27 cellular contexts compared by ENCODE assay signal in the genomic region with DNA sequence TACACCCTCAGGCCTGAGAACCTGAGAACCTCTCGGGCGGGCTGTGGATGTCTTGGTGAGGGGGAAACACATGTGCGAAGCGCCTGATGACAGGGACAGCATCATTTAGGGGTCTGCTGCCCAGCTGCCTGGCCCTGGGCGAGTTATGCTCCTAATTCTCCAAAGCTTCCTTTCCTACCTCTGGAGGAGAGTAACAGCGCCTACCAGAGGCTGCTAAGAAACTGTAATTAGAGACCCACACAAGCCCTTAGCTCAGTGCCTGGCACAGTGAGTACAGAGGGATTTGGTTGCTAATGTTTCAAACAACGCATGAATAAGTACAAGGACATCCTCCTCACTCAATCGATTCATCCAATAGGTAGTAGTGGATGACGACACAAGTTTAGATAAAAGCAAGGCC. TPM values are rescaled to one million over a fixed set of nuclear protein-coding genes. Genes with fewer than 3 reads are reported as not detected.
DNase-seq lines count a peak whose midpoint lies in the region; ATAC-seq and TF ChIP-seq lines count a peak whose summit lies in the region.
"Had no signal": no experiment of that assay in that cellular context is flagged by ENCODE, and none has a peak within 500 bp of the region (broad histone marks: within the 10 kb centered on the region; RNA-seq: fewer than 3 reads in every experiment).

No MANE protein-coding gene starts in this region.

- DNase-seq in IMR-90, result no peak
- no peak for DNase-seq in brain microvascular endothelial cell
- no peak for DNase-seq in retinal pigment epithelial cell (ENCODE audit: low read depth)
- no peak for DNase-seq in activated CD8-positive, alpha-beta memory T cell treated with anti-CD3 and anti-CD28 coated beads, Interleukin-2, amount 50 U/mL, for 4 hours
- DNase-seq in Right ventricle myocardium inferior (ENCODE audit: missing footprints), result no peak
- no peak for DNase-seq in NCI-H1092 treated with DMSO at 0.1 percent for 48 hours (lab: John Stamatoyannopoulos, UW)
- DNase-seq: activated CD4-positive, alpha-beta T cell treated with anti-CD3 and anti-CD28 coated beads for 1 hour; activated T-cell treated with anti-CD3 and anti-CD28 coated beads, Interleukin-2, amount 50 U/mL, for 48 hours; CD8-positive, alpha-beta memory T cell; dorsolateral prefrontal cortex; foreskin melanocyte; HCEC 1CT; hippocampal formation; immature natural killer cell; mesenchymal stem cell; NCI-H1105 treated with DMSO at 0.1 percent for 48 hours; NCI-H2029 treated with DMSO at 0.1 percent for 48 hours; NCI-H345; PC-9; SHP77 treated with DMSO at 0.1 percent for 48 hours; stimulated activated naive CD8-positive, alpha-beta T cell treated with anti-CD3 and anti-CD28 coated beads, Interleukin-15, amount 100 ng/mL, for 72 hours; thyroid gland had no signal

- no TSS peak for BruUV-seq in IMR-90 (replicated peaks; lab: Mats Ljungman, UMichigan)

- H3K9me1 ChIP-seq in IMR-90 (ENCODE audit: insufficient read depth, low read length), result 0 out of 2 replicates have a peak, but pooled peaks cover 4% of the 10 kb centered on the region

- no peak overlapping the region for H2BK120ac ChIP-seq in IMR-90 (ENCODE audit: low read depth, low read length)

- H3K9me3 ChIP-seq in IMR-90 (ENCODE audit: control insufficient read depth, insufficient read depth, low read length), result peaks cover 7% of the 10 kb centered on the region
- H3K9me3 ChIP-seq: neutrophil, prostate gland, thyroid gland had no signal

- H3K27ac ChIP-seq in IMR-90 (ENCODE audit: insufficient read depth, low read length) (no peak overlapping the region), brain microvascular endothelial cell (no peak overlapping the region)
- H3K27ac ChIP-seq: dorsolateral prefrontal cortex, HL-60, neutrophil, PC-9, prostate gland, thyroid gland had no signal

- no peak overlapping the region for H2BK5ac ChIP-seq in IMR-90 (ENCODE audit: low read depth, low read length, poor library complexity, severe bottlenecking)

- H2AFZ ChIP-seq in IMR-90 (replicated peaks; ENCODE audit: low read length, poor library complexity), result no peak overlapping the region
- H2AFZ ChIP-seq: PC-9 had no signal

- no peak for TF ChIP-seq POLR2A in IMR-90 (IDR thresholded peaks at IDR 0.05; ENCODE audit: low read depth, low read length)

- CTCF ChIA-PET in IMR-90 (lab: Yijun Ruan, JAX), result no interaction called here

- TF ChIP-seq CTCF in GM12875 (IDR thresholded peaks at IDR 0.05; ENCODE audit: borderline replicate concordance, insufficient read depth, low read depth, low read length) (0 out of 2 replicates have a peak, but pooled peaks have one; percentile 9), IMR-90 (conservative IDR thresholded peaks at IDR 0.05; ENCODE audit: low read depth, low read length) (0 out of 2 replicates have a peak, but pooled peaks have one; percentile 7), brain microvascular endothelial cell (IDR thresholded peaks at IDR 0.05; ENCODE audit: low read depth, low read length, missing control alignments) (peak; percentile 13), retinal pigment epithelial cell (conservative IDR thresholded peaks at IDR 0.05; ENCODE audit: low read depth, low read length) (peak; percentile 30)

- H3K27me3 ChIP-seq in IMR-90 (ENCODE audit: control insufficient read depth, insufficient read depth, low read length) (no peaks in the 10 kb centered on the region; the same call in 1 of the 2 replicates), brain microvascular endothelial cell (replicated peaks) (no peaks in the 10 kb centered on the region)
- H3K27me3 ChIP-seq: neutrophil, thyroid gland had no signal

- H3K23ac ChIP-seq in IMR-90 (ENCODE audit: low read depth, low read length), result no peak overlapping the region

- H3K4me2 ChIP-seq in IMR-90 (ENCODE audit: low read depth, low read length), result no peak overlapping the region
- H3K4me2 ChIP-seq: PC-9 had no signal

- peak; percentile 19; the same call in 1 of the 2 replicates for TF ChIP-seq RAD21 in IMR-90 (IDR thresholded peaks at IDR 0.05; ENCODE audit: low read length)

- no peak overlapping the region for H3K56ac ChIP-seq in IMR-90 (ENCODE audit: extremely low read depth, insufficient read depth, low read length)

- no peak overlapping the region for H4K91ac ChIP-seq in IMR-90 (ENCODE audit: insufficient read depth, low read depth, low read length)

- dilution Hi-C loops in IMR-90 (cut with HindIII; ENCODE audit: low sequenced_read_pairs, unreplicated experiment), result no loop called here

- no peak overlapping the region for H4K8ac ChIP-seq in IMR-90 (ENCODE audit: low read depth in 2 of 2, low read length in 2 of 2)

- POLR2A ChIA-PET in IMR-90 (lab: Charles Lee; ENCODE audit: unreplicated experiment), result no interaction called here

- intact Hi-C loops in IMR-90 (cut with micrococcal nuclease), result no loop called here
- intact Hi-C loops in Right ventricle myocardium inferior (cut with DNase I), result no loop called here

- H3K36me3 ChIP-seq in IMR-90 (ENCODE audit: control insufficient read depth, insufficient read depth, low read length) (peaks cover 41% of the 10 kb centered on the region), brain microvascular endothelial cell (replicated peaks) (peaks cover 11% of the 10 kb centered on the region)
- H3K36me3 ChIP-seq: prostate gland had no signal

- no peak overlapping the region for H3K14ac ChIP-seq in IMR-90 (replicated peaks; ENCODE audit: low read depth, low read length)

- no peak overlapping the region for H3K4ac ChIP-seq in IMR-90 (ENCODE audit: low read depth, low read length)

- no CpG with 5 or more reads among the region's 9 CpGs for WGBS in IMR-90 (ENCODE audit: extremely low coverage in 2 of 2, insufficient read length in 1 of 2), 2 experiments

- H3K9ac ChIP-seq in IMR-90 (ENCODE audit: low read depth, low read length), result no peak overlapping the region

- H2BK15ac ChIP-seq in IMR-90 (ENCODE audit: low read depth, low read length), result no peak overlapping the region

- ATAC-seq in IMR-90 (ENCODE audit: low read depth) (no peak), Right ventricle myocardium inferior (no peak)
- ATAC-seq: left lobe of liver; stimulated activated naive CD8-positive, alpha-beta T cell treated with anti-CD3 and anti-CD28 coated beads, Interleukin-15, amount 100 ng/mL, for 72 hours had no signal

- no peaks in the 10 kb centered on the region for H4K20me1 ChIP-seq in IMR-90 (ENCODE audit: insufficient read depth, low read length)

- in situ Hi-C loops in IMR-90 (cut with MboI; ENCODE audit: low sequenced_read_pairs), result no loop called here
- in situ Hi-C loops in brain microvascular endothelial cell (cut with HindIII; ENCODE audit: low pct_ligation_motif_present, low sequenced_read_pairs), result no loop called here

- H2AK5ac ChIP-seq in IMR-90 (ENCODE audit: low read depth, low read length), result no peak overlapping the region

- H4K5ac ChIP-seq in IMR-90 (ENCODE audit: low read depth, low read length), result no peak overlapping the region

- H3K4me1 ChIP-seq in IMR-90 (ENCODE audit: control insufficient read depth, insufficient read depth, low read length), result no peaks in the 10 kb centered on the region; the same call in 1 of the 2 replicates
- H3K4me1 ChIP-seq: prostate gland, thyroid gland had no signal

- peaks cover 0 to 2% of the 10 kb centered on the region in 2 experiments; a peak in 1 of 4 replicates for H3K79me1 ChIP-seq in IMR-90 (ENCODE audit: low read depth in 1 of 2, low read length in 2 of 2)

- no peak overlapping the region for H3K4me3 ChIP-seq in GM12875 (ENCODE audit: low read depth, low read length)
- no peak overlapping the region for H3K4me3 ChIP-seq in IMR-90 (ENCODE audit: insufficient read depth, low read depth, low read length)
- no peak overlapping the region for H3K4me3 ChIP-seq in brain microvascular endothelial cell (ENCODE audit: low read depth, low read length)
- H3K4me3 ChIP-seq in retinal pigment epithelial cell (ENCODE audit: low read length), result no peak overlapping the region
- H3K4me3 ChIP-seq: dorsolateral prefrontal cortex, PC-9, prostate gland, thyroid gland had no signal

- no peak overlapping the region for H3K18ac ChIP-seq in IMR-90 (ENCODE audit: low read depth, low read length)

- no peak overlapping the region for H2AK9ac ChIP-seq in IMR-90 (replicated peaks; ENCODE audit: low read depth, low read length, poor library complexity)

- no peak overlapping the region for H2BK20ac ChIP-seq in IMR-90 (ENCODE audit: low read depth, low read length)

TF ChIP-seq in IMR-90, 13 proteins besides CTCF, POLR2A, EP300 and RAD21 (continues in another document):
- TF ChIP-seq NFE2L2 (IDR thresholded peaks at IDR 0.05; ENCODE audit: low read depth, low read length) (no peak), RCOR1 (IDR thresholded peaks at IDR 0.05; ENCODE audit: insufficient replicate concordance, low read length) (no peak), SMC3 (IDR thresholded peaks at IDR 0.05; ENCODE audit: low read depth, low read length) (no peak), MXI1 (IDR thresholded peaks at IDR 0.05; ENCODE audit: borderline replicate concordance, low read depth, low read length) (no peak), CHD1 (IDR thresholded peaks at IDR 0.05; ENCODE audit: low read depth, low read length) (no peak), MAFK (IDR thresholded peaks at IDR 0.05; ENCODE audit: low read depth, low read length) (no peak), RFX5 (IDR thresholded peaks at IDR 0.05; ENCODE audit: low read depth, low read length) (no peak), FOS (IDR thresholded peaks at IDR 0.05; ENCODE audit: low read depth, low read length) (no peak), BHLHE40 (IDR thresholded peaks at IDR 0.05; ENCODE audit: low read depth, low read length) (no peak)
- TF ChIP-seq, protein P1, sequence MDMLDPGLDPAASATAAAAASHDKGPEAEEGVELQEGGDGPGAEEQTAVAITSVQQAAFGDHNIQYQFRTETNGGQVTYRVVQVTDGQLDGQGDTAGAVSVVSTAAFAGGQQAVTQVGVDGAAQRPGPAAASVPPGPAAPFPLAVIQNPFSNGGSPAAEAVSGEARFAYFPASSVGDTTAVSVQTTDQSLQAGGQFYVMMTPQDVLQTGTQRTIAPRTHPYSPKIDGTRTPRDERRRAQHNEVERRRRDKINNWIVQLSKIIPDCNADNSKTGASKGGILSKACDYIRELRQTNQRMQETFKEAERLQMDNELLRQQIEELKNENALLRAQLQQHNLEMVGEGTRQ (IDR thresholded peaks at IDR 0.05; ENCODE audit: low read depth, low read length), result no peak

RNA-seq across cellular contexts. Expression of gene BCOR, which starts 40.4 kb away (rescaled TPM):
- total RNA-seq in IMR-90 (2012; rRNA removed) (7.5 and 8.9 TPM in 2 replicates), Right ventricle myocardium inferior (16.9 TPM)
- polyA plus RNA-seq in IMR-90 (2012; rRNA removed), result 7.9 and 9.0 TPM in 2 replicates
- polyA plus RNA-seq in IMR-90 (2012; cell fraction: cytosol; rRNA removed), result 5.3 and 6.2 TPM in 2 replicates
- polyA plus RNA-seq in IMR-90 (2012; cell fraction: nucleus; rRNA removed; ENCODE audit: low replicate concordance), result 7.8 and 17.4 TPM in 2 replicates
